8 cellular contexts compared by ENCODE assay signal in genomic region chr1:1032428-1032827, GRCh38. TPM values are rescaled to one million over a fixed set of nuclear protein-coding genes. Genes with fewer than 3 reads are reported as not detected.
DNase-seq lines count a peak whose midpoint lies in the region; ATAC-seq and TF ChIP-seq lines count a peak whose summit lies in the region.

No MANE protein-coding gene starts in this region.

- DNase-seq in GM10266 (ENCODE audit: extremely low spot score), result no peak
- peak in 2 of 3 donors; percentile 46 to 63 for DNase-seq in mucosa of descending colon
- DNase-seq in putamen (ENCODE audit: low spot score), result no peak
- DNase-seq in UCSD-AML1 (lab: John Stamatoyannopoulos, UW; ENCODE audit: unreplicated experiment), result no peak
- no peak for DNase-seq in middle frontal gyrus (ENCODE audit: extremely low spot score, low spot score)
- DNase-seq in NCI-H2196 (lab: John Stamatoyannopoulos, UW; ENCODE audit: unreplicated experiment), result no peak

- H3K27ac ChIP-seq in angular gyrus (ENCODE audit: low read depth, low read length), result peak overlapping the region; percentile 45

- ATAC-seq in HG03432 (IDR thresholded peaks at IDR 0.05; ENCODE audit: unreplicated experiment) (peak; percentile 11), mucosa of descending colon (peak; percentile 69)

- H3K4me3 ChIP-seq in mucosa of descending colon, result no peak overlapping the region

- intact Hi-C loops in mucosa of descending colon (cut with DNase I, micrococcal nuclease), result no loop called here

- H3K36me3 ChIP-seq in mucosa of descending colon (ENCODE audit: low read depth), result no peaks in the 10 kb centered on the region

- H3K4me1 ChIP-seq in mucosa of descending colon (ENCODE audit: low read depth), result peaks cover 15% of the 10 kb centered on the region

- TF ChIP-seq CTCF in GM10266 (IDR thresholded peaks at IDR 0.05; ENCODE audit: control insufficient read depth, insufficient read depth, low read depth, missing control alignments), result peak; percentile 41
- no peak for TF ChIP-seq CTCF in mucosa of descending colon (IDR thresholded peaks at IDR 0.05)

- no peaks in the 10 kb centered on the region for H3K9me3 ChIP-seq in mucosa of descending colon

RNA-seq across cellular contexts. Expression of gene AGRN, which starts 12.5 kb away (rescaled TPM):
- total RNA-seq in mucosa of descending colon, result 10 to 100 TPM; 32.0 to 54.4 (median 40.6) TPM

RNA-seq across cellular contexts. Expression of gene ISG15, which starts 19.1 kb away (rescaled TPM):
- total RNA-seq in mucosa of descending colon, result 10 to 100 TPM; 37.5 to 41.7 (median 38.7) TPM

RNA-seq across cellular contexts. Expression of gene HES4, which starts 32.5 kb away (rescaled TPM):
- total RNA-seq in mucosa of descending colon, result 10 to 100 TPM; 10.3 to 22.7 (median 21.1) TPM

RNA-seq across cellular contexts. Expression of gene RNF223, which starts 41.7 kb away (rescaled TPM):
- 1 to 10 TPM; 1.3 to 7.5 (median 2.1) TPM for total RNA-seq in mucosa of descending colon

RNA-seq across cellular contexts. Expression of gene PERM1, which starts 50.5 kb away (rescaled TPM):
- under 1 TPM in 1 of 3 donors, not detected in 2; 0.24 TPM for total RNA-seq in mucosa of descending colon

Comparison
In these comparisons a context has a peak if more than half of its experiments do, and no peak if none do; other contexts are left out.
1. DNase-seq: peak in mucosa of descending colon (2 of 3); none in GM10266 (single experiment), putamen (single experiment), UCSD-AML1 (single experiment), middle frontal gyrus (single experiment) and NCI-H2196 (single experiment).